Comparison of ENCODE assay signal across 23 cellular contexts in the genomic region with DNA sequence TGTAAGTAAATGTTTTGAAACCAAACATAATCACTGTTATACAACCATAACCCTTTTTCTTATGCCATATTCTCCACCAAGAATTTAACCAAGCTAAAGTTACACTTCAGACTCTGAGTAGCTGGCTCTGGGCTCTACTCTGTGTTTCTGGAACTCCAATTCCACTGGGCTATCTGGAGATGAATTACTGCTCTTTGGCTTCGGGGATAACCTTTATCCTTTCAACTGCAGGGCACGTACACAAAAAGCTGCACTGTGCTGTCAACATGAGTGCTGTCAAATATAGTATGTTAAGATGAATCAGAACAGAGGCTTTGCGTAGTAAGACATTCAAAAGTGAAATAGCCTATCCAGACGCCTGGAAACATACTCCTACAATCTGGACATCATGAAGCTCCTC.
A peak's percentile ranks its signal among the peaks of the same experiment; 100 is the strongest.
DNase-seq lines count a peak whose midpoint lies in the region; ATAC-seq and TF ChIP-seq lines count a peak whose summit lies in the region.
"Had no signal": no experiment of that assay in that cellular context is flagged by ENCODE, and none has a peak within 500 bp of the region (broad histone marks: within the 10 kb centered on the region; RNA-seq: fewer than 3 reads in every experiment).

No MANE protein-coding gene starts in this region.

- H3K4me1 ChIP-seq in cardiac muscle cell (ENCODE audit: low read depth), result no peaks in the 10 kb centered on the region
- H3K4me1 ChIP-seq in left ventricle myocardium inferior, result no peaks in the 10 kb centered on the region
- H3K4me1 ChIP-seq in CD8-positive, alpha-beta T cell (ENCODE audit: insufficient read depth, low read length), result no peaks in the 10 kb centered on the region
- no peaks in the 10 kb centered on the region for H3K4me1 ChIP-seq in testis
- H3K4me1 ChIP-seq: A549; BLaER1 treated with 17β-estradiol and CSF1 and Interleukin-3, amounts not matched to agents 10 nM and 100 nM had no signal

- H3K27ac ChIP-seq in cardiac muscle cell (peak overlapping the region; percentile 2), left ventricle myocardium inferior (replicated peaks) (no peak overlapping the region), testis (no peak overlapping the region)
- H3K27ac ChIP-seq in CD8-positive, alpha-beta T cell (ENCODE audit: low read depth, low read length), result no peak overlapping the region
- H3K27ac ChIP-seq: 22Rv1; A549; BLaER1 treated with 17β-estradiol and CSF1 and Interleukin-3, amounts not matched to agents 10 nM and 100 nM; C4-2B had no signal

- H3K36me3 ChIP-seq in cardiac muscle cell, result no peaks in the 10 kb centered on the region
- no peaks in the 10 kb centered on the region for H3K36me3 ChIP-seq in left ventricle myocardium inferior
- no peaks in the 10 kb centered on the region for H3K36me3 ChIP-seq in CD8-positive, alpha-beta T cell (ENCODE audit: insufficient read depth, low read length)
- H3K36me3 ChIP-seq in testis (ENCODE audit: low read depth, missing control alignments), result no peaks in the 10 kb centered on the region
- H3K36me3 ChIP-seq: BLaER1 treated with 17β-estradiol and CSF1 and Interleukin-3, amounts not matched to agents 10 nM and 100 nM had no signal

- no peaks in the 10 kb centered on the region for H3K9me3 Mint-ChIP-seq in CD8-positive, alpha-beta T cell
- H3K9me3 Mint-ChIP-seq: CD8-positive, alpha-beta memory T cell had no signal

- intact Hi-C loops in left ventricle myocardium inferior (cut with micrococcal nuclease), result no loop called here
- intact Hi-C loops in CD8-positive, alpha-beta T cell (cut with DNase I, micrococcal nuclease), result no loop called here
- intact Hi-C loops in testis (cut with DNase I; ENCODE audit: low total_unique reads), result no loop called here

- H3K36me3 Mint-ChIP-seq in CD8-positive, alpha-beta T cell, result no peaks in the 10 kb centered on the region
- H3K36me3 Mint-ChIP-seq: CD8-positive, alpha-beta memory T cell had no signal

- no peaks in the 10 kb centered on the region for H3K27me3 ChIP-seq in cardiac muscle cell
- H3K27me3 ChIP-seq in left ventricle myocardium inferior (ENCODE audit: low read depth), result no peaks in the 10 kb centered on the region
- no peaks in the 10 kb centered on the region for H3K27me3 ChIP-seq in CD8-positive, alpha-beta T cell (ENCODE audit: insufficient read depth, low read length)
- H3K27me3 ChIP-seq in testis, result no peaks in the 10 kb centered on the region
- H3K27me3 ChIP-seq: BLaER1 treated with 17β-estradiol and CSF1 and Interleukin-3, amounts not matched to agents 10 nM and 100 nM had no signal

- no peak for TF ChIP-seq POLR2A in testis (IDR thresholded peaks at IDR 0.05)

- H3K4me3 Mint-ChIP-seq in CD8-positive, alpha-beta T cell, result no peak overlapping the region
- H3K4me3 Mint-ChIP-seq: B cell; CD4-positive, alpha-beta T cell; CD8-positive, alpha-beta memory T cell had no signal

- H3K4me1 Mint-ChIP-seq in CD8-positive, alpha-beta T cell (ENCODE audit: low read depth), result no peaks in the 10 kb centered on the region
- H3K4me1 Mint-ChIP-seq: B cell; CD8-positive, alpha-beta memory T cell had no signal

- DNase-seq in cardiac muscle cell (ENCODE audit: low read depth in 1 of 2, low spot score in 1 of 2) (no peak), left ventricle myocardium inferior (no peak), fibroblast of peridontal ligament (ENCODE audit: extremely low read depth) (peak; percentile 44), left lobe of liver (ENCODE audit: low spot score) (no peak), testis (no peak)
- no peak for DNase-seq in CD8-positive, alpha-beta T cell
- DNase-seq: AML-193; CD4-positive, alpha-beta T cell; CD8-positive, alpha-beta memory T cell; COR-L47; DMS 273 treated with DMSO at 0.1 percent for 48 hours; DMS153; DMS53; DMS79; DND-41; EL; GDM1 had no signal

- ATAC-seq in left lobe of liver, result peak; percentile 61
- no peak for ATAC-seq in CD8-positive, alpha-beta T cell
- ATAC-seq: A549, GM12878 had no signal

- H3K27me3 Mint-ChIP-seq in CD8-positive, alpha-beta T cell (ENCODE audit: low read depth), result no peaks in the 10 kb centered on the region
- H3K27me3 Mint-ChIP-seq: B cell; CD4-positive, alpha-beta T cell had no signal

- H3K9me3 ChIP-seq in cardiac muscle cell (ENCODE audit: low read depth), result no peaks in the 10 kb centered on the region
- H3K9me3 ChIP-seq in left ventricle myocardium inferior (replicated peaks), result no peaks in the 10 kb centered on the region
- H3K9me3 ChIP-seq in CD8-positive, alpha-beta T cell (ENCODE audit: low read length), result no peaks in the 10 kb centered on the region
- H3K9me3 ChIP-seq in testis, result no peaks in the 10 kb centered on the region
- H3K9me3 ChIP-seq: A549; BLaER1 treated with 17β-estradiol and CSF1 and Interleukin-3, amounts not matched to agents 10 nM and 100 nM had no signal

- POLR2A ChIA-PET in CD8-positive, alpha-beta T cell (lab: Charles Lee), result no interaction called here

- WGBS in testis, 2 donors, result 75 to 79% methylated on average over 4 of the region's 4 CpGs

- CTCF ChIA-PET in CD8-positive, alpha-beta T cell (lab: Charles Lee), result interaction anchor here (1.1 kb wide), 1 partner anchor 15 kb away, joined by 3 read pairs; no protein-coding TSS in a partner anchor

- H3K4me3 ChIP-seq in cardiac muscle cell (no peak overlapping the region), left ventricle myocardium inferior (no peak overlapping the region), testis (no peak overlapping the region)
- H3K4me3 ChIP-seq in CD8-positive, alpha-beta T cell (ENCODE audit: low read depth, low read length), result no peak overlapping the region
- H3K4me3 ChIP-seq: A549; BLaER1 treated with 17β-estradiol and CSF1 and Interleukin-3, amounts not matched to agents 10 nM and 100 nM; GM12878 had no signal

- no peak overlapping the region for H3K27ac Mint-ChIP-seq in CD8-positive, alpha-beta T cell
- H3K27ac Mint-ChIP-seq: B cell; CD4-positive, alpha-beta T cell; CD8-positive, alpha-beta memory T cell had no signal

- TF ChIP-seq CTCF in cardiac muscle cell (IDR thresholded peaks at IDR 0.05; ENCODE audit: low read depth, low read length) (no peak), left ventricle myocardium inferior (IDR thresholded peaks at IDR 0.05; ENCODE audit: borderline replicate concordance) (no peak), testis (IDR thresholded peaks at IDR 0.05) (no peak)
- no peak for TF ChIP-seq CTCF in CD8-positive, alpha-beta T cell (IDR thresholded peaks at IDR 0.05)
